In the genomic region with DNA sequence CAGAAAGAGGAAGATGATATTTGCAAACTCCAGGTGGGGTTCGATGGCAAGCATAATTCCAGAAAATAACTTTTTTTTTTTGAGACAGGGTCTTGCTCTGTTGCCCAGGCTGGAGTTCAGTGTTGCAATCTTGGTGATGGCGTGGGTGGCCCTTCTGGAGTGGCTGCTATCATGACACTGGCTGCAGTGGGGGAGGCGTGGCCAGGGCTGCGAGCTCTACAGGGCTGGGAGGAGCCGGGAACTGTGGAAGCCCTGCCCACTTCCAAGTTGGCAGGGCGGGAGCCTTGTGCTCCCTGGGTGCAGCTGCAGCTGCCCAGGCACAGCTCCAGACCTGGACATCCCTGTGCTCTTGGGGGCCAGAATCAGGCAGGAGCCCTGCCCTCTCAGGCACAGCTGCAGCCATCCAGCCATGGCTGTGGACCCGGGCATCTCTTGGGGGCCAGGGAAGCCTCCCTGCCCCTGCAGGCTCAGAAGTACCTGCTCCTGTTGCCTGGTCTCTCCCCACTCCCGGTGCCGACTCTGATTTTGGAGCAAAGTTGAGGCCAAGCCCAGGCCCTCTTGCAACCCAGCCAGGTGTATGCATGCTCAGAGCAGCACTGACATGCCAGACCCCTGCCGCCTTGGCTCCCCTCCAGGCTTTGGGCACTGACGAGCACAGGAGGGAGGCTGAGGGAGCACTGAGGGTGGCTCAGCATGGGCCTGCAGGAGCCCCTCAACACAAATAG, we compare ENCODE assay signal across 14 cellular contexts. TPM values are rescaled to one million over a fixed set of nuclear protein-coding genes. Genes with fewer than 3 reads are reported as not detected.
DNase-seq lines count a peak whose midpoint lies in the region; ATAC-seq and TF ChIP-seq lines count a peak whose summit lies in the region.
"Had no signal": no experiment of that assay in that cellular context is flagged by ENCODE, and none has a peak within 500 bp of the region (broad histone marks: within the 10 kb centered on the region; RNA-seq: fewer than 3 reads in every experiment).

No MANE protein-coding gene starts in this region.

- no peak for TF ChIP-seq CTCF in WTC11 (IDR thresholded peaks at IDR 0.05)
- no peak for TF ChIP-seq CTCF in right lobe of liver (IDR thresholded peaks at IDR 0.05)

- peak; percentile 70 for ATAC-seq in WTC11
- peak; percentile 41 to 54 (median 49) for ATAC-seq in right lobe of liver
- no peak for ATAC-seq in GM19351 (IDR thresholded peaks at IDR 0.05; ENCODE audit: unreplicated experiment)
- ATAC-seq in HG02870 (IDR thresholded peaks at IDR 0.05; ENCODE audit: unreplicated experiment): no peak

- no peaks in the 10 kb centered on the region for H3K27me3 Mint-ChIP-seq in WTC11 (ENCODE audit: low read depth)
- H3K27me3 Mint-ChIP-seq in activated naive CD4-positive, alpha-beta T cell treated with anti-CD3 and anti-CD28 coated beads for 36 hours (ENCODE audit: low read depth): no peaks in the 10 kb centered on the region

- POLR2A ChIA-PET in WTC11 (lab: Charles Lee): no interaction called here

- H3K36me3 ChIP-seq in right lobe of liver: no peaks in the 10 kb centered on the region

- WGBS in right lobe of liver (ENCODE audit: insufficient coverage, low coverage, low lambda C conversion rate, missing lambda C conversion rate): 60% methylated on average over 2 of the region's 11 CpGs

- no peaks in the 10 kb centered on the region for H3K9me3 ChIP-seq in right lobe of liver

- in situ Hi-C loops in Caki2 (cut with HindIII; ENCODE audit: low pct_unique_long_range_greater_than_20kb, low sequenced_read_pairs): no loop called here

- H3K36me3 Mint-ChIP-seq in WTC11: no peaks in the 10 kb centered on the region
- no peaks in the 10 kb centered on the region for H3K36me3 Mint-ChIP-seq in activated naive CD4-positive, alpha-beta T cell treated with anti-CD3 and anti-CD28 coated beads for 36 hours (ENCODE audit: low read depth)

- intact Hi-C loops in right lobe of liver (cut with DNase I): no loop called here
- intact Hi-C loops in activated naive CD4-positive, alpha-beta T cell treated with anti-CD3 and anti-CD28 coated beads for 36 hours (cut with micrococcal nuclease): no loop called here

- no peaks in the 10 kb centered on the region for H3K4me1 ChIP-seq in right lobe of liver

- no peak overlapping the region for H3K27ac ChIP-seq in right lobe of liver
- H3K27ac ChIP-seq: epithelial cell of prostate had no signal

- no peak for TF ChIP-seq EP300 in Ishikawa (IDR thresholded peaks at IDR 0.05; ENCODE audit: borderline replicate concordance)

- DNase-seq in Caki2 (ENCODE audit: low read depth) (peak; percentile 49), WTC11 (ENCODE audit: low spot score) (peak; percentile 39), right lobe of liver (no peak), NCI-H1436 (lab: John Stamatoyannopoulos, UW) (no peak)
- no peak for DNase-seq in activated naive CD4-positive, alpha-beta T cell treated with anti-CD3 and anti-CD28 coated beads for 36 hours
- DNase-seq: activated T-cell treated with anti-CD3 and anti-CD28 coated beads, Interleukin-2, amount 50 U/mL, for 24 hours; NCI-H774; T-helper 1 cell had no signal

- CTCF ChIA-PET in WTC11 (lab: Charles Lee): interaction anchor here (0.6 to 1.6 kb wide), 13 partner anchors 10 to 1040 kb away, joined by 3 to 6 read pairs (median 3); partner anchors contain the start of gene C1orf52
- CTCF ChIA-PET in activated naive CD4-positive, alpha-beta T cell treated with anti-CD3 and anti-CD28 coated beads for 36 hours (lab: Charles Lee): interaction anchor here (0.7 kb wide), 1 partner anchor 281 kb away, joined by 5 read pairs; no protein-coding TSS in a partner anchor

- TF ChIP-seq RAD21 in Ishikawa (IDR thresholded peaks at IDR 0.05; ENCODE audit: low read depth): no peak

- no peaks in the 10 kb centered on the region for H3K27me3 ChIP-seq in right lobe of liver

- no peak overlapping the region for H3K27ac Mint-ChIP-seq in WTC11
- no peak overlapping the region for H3K27ac Mint-ChIP-seq in activated naive CD4-positive, alpha-beta T cell treated with anti-CD3 and anti-CD28 coated beads for 36 hours
- H3K27ac Mint-ChIP-seq: activated T-cell treated with anti-CD3 and anti-CD28 coated beads, Interleukin-2, amount 50 U/mL, for 24 hours had no signal

- no peak overlapping the region for H3K4me3 Mint-ChIP-seq in WTC11
- no peak overlapping the region for H3K4me3 Mint-ChIP-seq in activated naive CD4-positive, alpha-beta T cell treated with anti-CD3 and anti-CD28 coated beads for 36 hours
- H3K4me3 Mint-ChIP-seq: activated T-cell treated with anti-CD3 and anti-CD28 coated beads, Interleukin-2, amount 50 U/mL, for 24 hours; neural crest cell had no signal

- H3K4me1 Mint-ChIP-seq in WTC11: peaks cover 28% of the 10 kb centered on the region
- peaks cover 11% of the 10 kb centered on the region for H3K4me1 Mint-ChIP-seq in activated naive CD4-positive, alpha-beta T cell treated with anti-CD3 and anti-CD28 coated beads for 36 hours (ENCODE audit: low read depth)
- H3K4me1 Mint-ChIP-seq: neural crest cell had no signal

- H3K9me3 Mint-ChIP-seq in WTC11: no peaks in the 10 kb centered on the region
- no peaks in the 10 kb centered on the region for H3K9me3 Mint-ChIP-seq in activated naive CD4-positive, alpha-beta T cell treated with anti-CD3 and anti-CD28 coated beads for 36 hours
- H3K9me3 Mint-ChIP-seq: activated T-cell treated with anti-CD3 and anti-CD28 coated beads, Interleukin-2, amount 50 U/mL, for 24 hours; neural crest cell had no signal

- no peak for TF ChIP-seq POLR2A in right lobe of liver (IDR thresholded peaks at IDR 0.05)

- H3K4me3 ChIP-seq in right lobe of liver: no peak overlapping the region
- H3K4me3 ChIP-seq: smooth muscle cell had no signal

TF ChIP-seq in Ishikawa, 13 proteins besides CTCF, POLR2A, EP300 and RAD21 (continues in another document):
- peak; percentile 24; the same call in 1 of the 2 replicates for TF ChIP-seq EGR1 (IDR thresholded peaks at IDR 0.05)
- TF ChIP-seq TEAD4 (IDR thresholded peaks at IDR 0.05): no peak
- no peak for TF ChIP-seq CREB1 (IDR thresholded peaks at IDR 0.05; ENCODE audit: low read depth)
- no peak for TF ChIP-seq ZBTB7A (IDR thresholded peaks at IDR 0.05; ENCODE audit: low read depth)
- TF ChIP-seq, protein P1, sequence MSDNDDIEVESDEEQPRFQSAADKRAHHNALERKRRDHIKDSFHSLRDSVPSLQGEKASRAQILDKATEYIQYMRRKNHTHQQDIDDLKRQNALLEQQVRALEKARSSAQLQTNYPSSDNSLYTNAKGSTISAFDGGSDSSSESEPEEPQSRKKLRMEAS (IDR thresholded peaks at IDR 0.05): no peak; the same call in 1 of the 2 replicates
- no peak for TF ChIP-seq YY1 (IDR thresholded peaks at IDR 0.05; ENCODE audit: low read depth)
- no peak for TF ChIP-seq TCF12 (IDR thresholded peaks at IDR 0.05; ENCODE audit: low read depth)
- TF ChIP-seq CEBPB (IDR thresholded peaks at IDR 0.05): peak; percentile 84
- no peak for TF ChIP-seq FOXM1 (IDR thresholded peaks at IDR 0.05; ENCODE audit: borderline replicate concordance, low read depth)

TF ChIP-seq in WTC11, 78 proteins besides CTCF, POLR2A, EP300 and RAD21:
- TF ChIP-seq ZNF512 (CRISPR knock-in tag; IDR thresholded peaks at IDR 0.05; ENCODE audit: borderline replicate concordance) (no peak), ZNF121 (CRISPR knock-in tag; IDR thresholded peaks at IDR 0.05) (peak; percentile 90)
- TF ChIP-seq, protein P2, sequence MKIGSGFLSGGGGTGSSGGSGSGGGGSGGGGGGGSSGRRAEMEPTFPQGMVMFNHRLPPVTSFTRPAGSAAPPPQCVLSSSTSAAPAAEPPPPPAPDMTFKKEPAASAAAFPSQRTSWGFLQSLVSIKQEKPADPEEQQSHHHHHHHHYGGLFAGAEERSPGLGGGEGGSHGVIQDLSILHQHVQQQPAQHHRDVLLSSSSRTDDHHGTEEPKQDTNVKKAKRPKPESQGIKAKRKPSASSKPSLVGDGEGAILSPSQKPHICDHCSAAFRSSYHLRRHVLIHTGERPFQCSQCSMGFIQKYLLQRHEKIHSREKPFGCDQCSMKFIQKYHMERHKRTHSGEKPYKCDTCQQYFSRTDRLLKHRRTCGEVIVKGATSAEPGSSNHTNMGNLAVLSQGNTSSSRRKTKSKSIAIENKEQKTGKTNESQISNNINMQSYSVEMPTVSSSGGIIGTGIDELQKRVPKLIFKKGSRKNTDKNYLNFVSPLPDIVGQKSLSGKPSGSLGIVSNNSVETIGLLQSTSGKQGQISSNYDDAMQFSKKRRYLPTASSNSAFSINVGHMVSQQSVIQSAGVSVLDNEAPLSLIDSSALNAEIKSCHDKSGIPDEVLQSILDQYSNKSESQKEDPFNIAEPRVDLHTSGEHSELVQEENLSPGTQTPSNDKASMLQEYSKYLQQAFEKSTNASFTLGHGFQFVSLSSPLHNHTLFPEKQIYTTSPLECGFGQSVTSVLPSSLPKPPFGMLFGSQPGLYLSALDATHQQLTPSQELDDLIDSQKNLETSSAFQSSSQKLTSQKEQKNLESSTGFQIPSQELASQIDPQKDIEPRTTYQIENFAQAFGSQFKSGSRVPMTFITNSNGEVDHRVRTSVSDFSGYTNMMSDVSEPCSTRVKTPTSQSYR (CRISPR knock-in tag; IDR thresholded peaks at IDR 0.05): no peak
TF ChIP-seq in WTC11: peak in this region for 1.

RNA-seq across cellular contexts. Expression of gene BCL10, which starts 7.2 kb away (rescaled TPM):
- total RNA-seq in Caki2 (2014; rRNA removed; shearing (Covaris generic); ENCODE audit: low replicate concordance): 7.4 and 11.3 TPM in 2 replicates
- total RNA-seq in WTC11 (2021) (21.3 to 24.2 TPM (median 21.4 TPM) in 3 replicates), right lobe of liver (10 to 100 TPM in 2 of 6 experiments, 1 to 10 TPM in 4; 7.3 to 14.1 (median 9.1) TPM)
- 10 to 100 TPM; 13.8 to 17.7 TPM for total RNA-seq in activated naive CD4-positive, alpha-beta T cell treated with anti-CD3 and anti-CD28 coated beads for 36 hours

RNA-seq across cellular contexts. Expression of gene C1orf52, which starts 24.2 kb away (rescaled TPM):
- total RNA-seq in Caki2 (2014; rRNA removed; shearing (Covaris generic); ENCODE audit: low replicate concordance): 8.0 and 32.7 TPM in 2 replicates
- total RNA-seq in WTC11 (2021) (35.8 to 44.5 TPM (median 40.2 TPM) in 3 replicates), right lobe of liver (1 to 10 TPM; 4.7 to 8.0 (median 6.7) TPM)
- total RNA-seq in activated naive CD4-positive, alpha-beta T cell treated with anti-CD3 and anti-CD28 coated beads for 36 hours: 10 to 100 TPM; 28.3 to 29.5 TPM

Comparison
In these comparisons a context has a peak if more than half of its experiments do, and no peak if none do; other contexts are left out.
1. DNase-seq: peak in Caki2 (single experiment) and WTC11 (single experiment); none in right lobe of liver (0 of 3), activated naive CD4-positive, alpha-beta T cell treated with anti-CD3 and anti-CD28 coated beads for 36 hours (single experiment) and NCI-H1436 (single experiment).
2. ATAC-seq: peak in WTC11 (single experiment) and right lobe of liver (4 of 4); none in GM19351 (single experiment) and HG02870 (single experiment).